In genomic region chr20:62925420-62926228, GRCh38 we compare ENCODE assay signal across 8 cellular contexts. TPM values are rescaled to one million over a fixed set of nuclear protein-coding genes. Genes with fewer than 3 reads are reported as not detected.
DNase-seq lines count a peak whose midpoint lies in the region; ATAC-seq, FAIRE-seq and TF ChIP-seq lines count a peak whose summit lies in the region.

No MANE protein-coding gene starts in this region.

- POLR2A ChIA-PET in A549 (lab: Yijun Ruan, JAX), result interaction anchor here (0.6 to 1.2 kb wide), 2 partner anchors 13 to 50 kb away, joined by 3 read pairs; partner anchors contain the start of gene GID8

- WGBS in A549 (ENCODE audit: missing lambda C conversion rate), result 1% methylated on average over 39 of the region's 63 CpGs
- WGBS in body of pancreas, 2 donors, result 0% methylated on average over 26 to 57 of the region's 63 CpGs

- TF ChIP-seq CTCF in A549 (IDR thresholded peaks at IDR 0.05) (no peak), body of pancreas (IDR thresholded peaks at IDR 0.05) (no peak)

- H3K36me3 ChIP-seq in SJSA1 (peaks cover 26% of the 10 kb centered on the region), body of pancreas (replicated peaks in 1 of 2; ENCODE audit: insufficient read depth in 1 of 2, low read depth in 2 of 2) (no peaks in the 10 kb centered on the region)

- peak overlapping the region; percentile 76 for H3K4me3 ChIP-seq in A549
- H3K4me3 ChIP-seq in SJSA1, result peak overlapping the region; percentile 92
- H3K4me3 ChIP-seq in body of pancreas, result peak overlapping the region; percentile 71 to 87

- H3K4me1 ChIP-seq in A549, result peaks cover 45% of the 10 kb centered on the region
- H3K4me1 ChIP-seq in SJSA1 (replicated peaks), result peaks cover 66% of the 10 kb centered on the region
- peaks cover 71% of the 10 kb centered on the region for H3K4me1 ChIP-seq in body of pancreas

- no peak for TF ChIP-seq RAD21 in A549 (conservative IDR thresholded peaks at IDR 0.05 in 1 of 2, IDR thresholded peaks at IDR 0.05 in 1 of 2)

- H3K27me3 ChIP-seq in SJSA1 (replicated peaks) (no peaks in the 10 kb centered on the region), body of pancreas (no peaks in the 10 kb centered on the region)

- peak in 1 of 2 experiments; percentile 34 for DNase-seq in A549 (ENCODE audit: low read depth in 1 of 2, low spot score in 1 of 2)
- peak in 1 of 2 experiments; percentile 60 for DNase-seq in SJSA1 (ENCODE audit: low read depth in 1 of 2, low spot score in 2 of 2)
- DNase-seq in body of pancreas, result peak; percentile 37 to 48 (median 42)
- DNase-seq in iris pigment epithelial cell (ENCODE audit: low read depth), result peak; percentile 43
- DNase-seq in stimulated activated CD4-positive, alpha-beta T cell treated with anti-CD3 and anti-CD28 coated beads, Interleukin-4, amount 100 ng/mL, for 1 hour, result peak; percentile 43
- DNase-seq in GOT3 (lab: John Stamatoyannopoulos, UW), result no peak

- intact Hi-C loops in body of pancreas (cut with DNase I), result no loop called here

- TF ChIP-seq POLR2A in A549 (IDR thresholded peaks at IDR 0.05; ENCODE audit: low read length) (peak; percentile 24), body of pancreas (IDR thresholded peaks at IDR 0.05) (no peak)

- no peak for FAIRE-seq in A549 (lab: Jason Lieb, UNC)

- H3K27ac ChIP-seq in A549 (peak overlapping the region; percentile 96 to 98), SJSA1 (peak overlapping the region; percentile 85), body of pancreas (peak overlapping the region; percentile 88 to 98 (median 94))

- H3K4me2 ChIP-seq in A549, result peak overlapping the region; percentile 93

- no peaks in the 10 kb centered on the region for H3K9me3 ChIP-seq in A549
- no peaks in the 10 kb centered on the region for H3K9me3 ChIP-seq in SJSA1 (replicated peaks)
- no peaks in the 10 kb centered on the region for H3K9me3 ChIP-seq in body of pancreas

- no peak for TF ChIP-seq EP300 in A549 (IDR thresholded peaks at IDR 0.05)

- ATAC-seq in A549 (peak; percentile 20 to 23), GM18517 (IDR thresholded peaks at IDR 0.05; ENCODE audit: unreplicated experiment) (peak; percentile 15), HG03175 (IDR thresholded peaks at IDR 0.05; ENCODE audit: unreplicated experiment) (peak; percentile 19), body of pancreas (peak; percentile 10)

- CTCF ChIA-PET in A549 (lab: Yijun Ruan, JAX), result interaction anchor here (0.6 to 22.6 kb wide), 8 partner anchors 8 to 55 kb away, joined by 3 to 368 read pairs (median 4); no protein-coding TSS in a partner anchor

TF ChIP-seq in A549, 52 proteins besides CTCF, POLR2A, EP300 and RAD21:
- TF ChIP-seq CBX8 (IDR thresholded peaks at IDR 0.05), result no peak
- no peak for TF ChIP-seq FOSL2 (IDR thresholded peaks at IDR 0.05)
- TF ChIP-seq FOSL2 (CRISPR knock-in tag; IDR thresholded peaks at IDR 0.05), result no peak
- TF ChIP-seq CHD4 (IDR thresholded peaks at IDR 0.05; ENCODE audit: borderline replicate concordance), result no peak
- no peak for TF ChIP-seq CHD2 (IDR thresholded peaks at IDR 0.05; ENCODE audit: low read length, partially characterized antibody)
- TF ChIP-seq E2F6 (IDR thresholded peaks at IDR 0.05; ENCODE audit: borderline replicate concordance, low read depth), result no peak
- TF ChIP-seq RCOR1 (IDR thresholded peaks at IDR 0.05; ENCODE audit: low read depth, low read length), result no peak
- no peak for TF ChIP-seq MAFK (IDR thresholded peaks at IDR 0.05; ENCODE audit: partially characterized antibody)
- 0 out of 2 replicates have a peak, but pooled peaks have one; percentile 56 for TF ChIP-seq TFCP2L1 (CRISPR knock-in tag; IDR thresholded peaks at IDR 0.05)
- no peak for TF ChIP-seq POLR2AphosphoS2 (conservative IDR thresholded peaks at IDR 0.05; ENCODE audit: low read length)
- TF ChIP-seq GATA3 (IDR thresholded peaks at IDR 0.05; ENCODE audit: borderline replicate concordance), result 0 out of 2 replicates have a peak, but pooled peaks have one; percentile 6
- no peak for TF ChIP-seq ZC3H11A (IDR thresholded peaks at IDR 0.05)
- TF ChIP-seq HDAC2 (IDR thresholded peaks at IDR 0.05), result no peak
- no peak for TF ChIP-seq BCL3 (IDR thresholded peaks at IDR 0.05)

RNA-seq across cellular contexts. Expression of gene DIDO1, which starts 0.7 kb away (rescaled TPM):
- polyA plus RNA-seq in A549 (2011; rRNA removed), result 12.6 and 15.3 TPM in 2 replicates
- polyA plus RNA-seq in A549 (2012; cell fraction: cytosol; rRNA removed), result 7.0 and 8.3 TPM in 2 replicates
- 30.1 and 39.5 TPM in 2 replicates for polyA plus RNA-seq in A549 (2012; cell fraction: nucleus; rRNA removed)
- 14.8 to 16.2 TPM (median 15.4 TPM) in 3 replicates for polyA plus RNA-seq in A549 (2017; fragmentation: RNase III; extraction: RNeasy Plus Mini Kit Qiagen cat#74134 plus additional on column Dnase treatment)
- 21.1 and 23.1 TPM in 2 replicates for polyA minus RNA-seq in A549 (2011; rRNA and poly(A)+ RNA removed)
- total RNA-seq in SJSA1 (2014; rRNA removed; shearing (Covaris generic)), result 42.9 and 50.4 TPM in 2 replicates
- 10 to 100 TPM; 38.4 to 51.7 TPM for total RNA-seq in body of pancreas

RNA-seq across cellular contexts. Expression of gene GID8, which starts 12.3 kb away (rescaled TPM):
- polyA plus RNA-seq in A549 (2011; rRNA removed) (24.5 and 25.0 TPM in 2 replicates), A549 (2017; fragmentation: RNase III; extraction: RNeasy Plus Mini Kit Qiagen cat#74134 plus additional on column Dnase treatment) (18.6 to 19.2 TPM (median 19.0 TPM) in 3 replicates)
- 15.3 and 16.0 TPM in 2 replicates for polyA plus RNA-seq in A549 (2012; cell fraction: cytosol; rRNA removed)
- 13.1 and 19.2 TPM in 2 replicates for polyA plus RNA-seq in A549 (2012; cell fraction: nucleus; rRNA removed)
- 21.9 and 24.0 TPM in 2 replicates for polyA minus RNA-seq in A549 (2011; rRNA and poly(A)+ RNA removed)
- total RNA-seq in SJSA1 (2014; rRNA removed; shearing (Covaris generic)), result 14.2 and 20.7 TPM in 2 replicates
- total RNA-seq in body of pancreas, result 10 to 100 TPM; 26.2 to 29.7 TPM

RNA-seq across cellular contexts. Expression of gene SLC17A9, which starts 26.9 kb away (rescaled TPM):
- polyA plus RNA-seq in A549 (2011; rRNA removed) (0.05 TPM in 1 of 2 replicates, not detected in the other), A549 (2017; fragmentation: RNase III; extraction: RNeasy Plus Mini Kit Qiagen cat#74134 plus additional on column Dnase treatment) (not detected in 3 replicates)
- polyA plus RNA-seq in A549 (2012; cell fraction: cytosol; rRNA removed), result 0.01 TPM in 1 of 2 replicates, not detected in the other
- polyA plus RNA-seq in A549 (2012; cell fraction: nucleus; rRNA removed), result 0.06 and 0.13 TPM in 2 replicates
- polyA minus RNA-seq in A549 (2011; rRNA and poly(A)+ RNA removed), result 0.73 TPM in 1 of 2 replicates, not detected in the other
- total RNA-seq in SJSA1 (2014; rRNA removed; shearing (Covaris generic)), result not detected in 2 replicates
- total RNA-seq in body of pancreas, result 1 to 10 TPM in 1 of 2 donors, under 1 TPM in 1; 0.78 to 4.9 TPM
